ENCODE assay signal across 8 cellular contexts in the genomic region with DNA sequence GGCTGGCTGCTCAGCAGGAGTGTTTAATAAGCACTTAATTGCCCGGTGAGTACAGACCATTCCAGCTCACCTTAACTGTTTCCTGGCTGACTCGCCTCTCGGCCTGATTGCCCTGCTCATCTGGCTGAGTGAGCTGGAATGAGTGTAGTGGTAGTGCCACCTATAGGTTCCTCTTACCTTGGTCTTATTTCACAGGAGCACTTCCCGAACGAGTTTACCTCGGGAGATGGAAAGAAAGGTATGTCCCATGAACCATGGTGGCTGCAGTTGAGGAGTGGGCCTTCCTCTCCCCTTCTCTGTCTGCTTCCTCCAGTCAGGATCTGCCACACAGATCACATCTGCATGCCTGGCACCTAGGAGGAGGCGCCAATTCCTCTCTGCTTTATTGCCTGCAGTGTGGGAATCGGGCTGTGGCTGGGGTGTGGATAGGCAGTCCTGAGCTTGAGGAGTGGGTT. TPM values are rescaled to one million over a fixed set of nuclear protein-coding genes. Genes with fewer than 3 reads are reported as not detected.
A peak's percentile ranks its signal among the peaks of the same experiment; 100 is the strongest.
DNase-seq lines count a peak whose midpoint lies in the region; ATAC-seq, FAIRE-seq and TF ChIP-seq lines count a peak whose summit lies in the region.

No MANE protein-coding gene starts in this region.

- intact Hi-C loops in activated CD4-positive, alpha-beta T cell treated with anti-CD3 and anti-CD28 coated beads for 36 hours (cut with DNase I, micrococcal nuclease): loop anchor here (1.0 to 10.0 kb wide), 4 partner anchors 99 to 337 kb away; a partner anchor contains a TSS

- H2BK12ac ChIP-seq in neuronal stem cell (ENCODE audit: low read length): no peak overlapping the region

- peaks cover 0 to 2% of the 10 kb centered on the region in 2 donors for H3K4me1 ChIP-seq in neuronal stem cell (ENCODE audit: control insufficient read depth in 2 of 2, insufficient read depth in 1 of 2, low read depth in 1 of 2, low read length in 2 of 2)

- H3K4ac ChIP-seq in neuronal stem cell (ENCODE audit: low read length): no peak overlapping the region

- no peaks in the 10 kb centered on the region for H3K79me1 ChIP-seq in neuronal stem cell (ENCODE audit: low read depth, low read length)

- no peak overlapping the region for H3K4me2 ChIP-seq in neuronal stem cell (ENCODE audit: insufficient read depth, low read length, poor library complexity, severe bottlenecking)

- H3K27ac ChIP-seq in C4-2B (peak overlapping the region; percentile 56), neuronal stem cell (replicated peaks; ENCODE audit: low read length) (no peak overlapping the region)

- ATAC-seq in activated CD4-positive, alpha-beta T cell treated with anti-CD3 and anti-CD28 coated beads for 36 hours: peak; percentile 84
- ATAC-seq in GM18517 (IDR thresholded peaks at IDR 0.05; ENCODE audit: unreplicated experiment) (no peak), GM19395 (IDR thresholded peaks at IDR 0.05; ENCODE audit: unreplicated experiment) (no peak)

- CTCF ChIA-PET in activated CD4-positive, alpha-beta T cell treated with anti-CD3 and anti-CD28 coated beads for 36 hours (lab: Charles Lee): interaction anchor here (0.6 to 2.1 kb wide), 10 partner anchors 25 to 295 kb away, joined by 3 to 12 read pairs (median 4); a partner anchor contains a TSS

- H3K36me3 Mint-ChIP-seq in activated CD4-positive, alpha-beta T cell treated with anti-CD3 and anti-CD28 coated beads for 36 hours (ENCODE audit: low read depth): no peaks in the 10 kb centered on the region

- H2BK120ac ChIP-seq in neuronal stem cell (ENCODE audit: low read depth, low read length): no peak overlapping the region

- TF ChIP-seq CTCF in C4-2B (conservative IDR thresholded peaks at IDR 0.05): peak; percentile 89

- H3K14ac ChIP-seq in neuronal stem cell (ENCODE audit: low read length): no peak overlapping the region

- peaks cover 0 to 53% (median 0%) of the 10 kb centered on the region in 3 experiments for H3K27me3 ChIP-seq in neuronal stem cell (ENCODE audit: control insufficient read depth in 3 of 3, insufficient read depth in 3 of 3, low read depth in 1 of 3, low read length in 3 of 3)

- FAIRE-seq in H54 (lab: Jason Lieb, UNC): no peak

- no peak overlapping the region for H3K18ac ChIP-seq in neuronal stem cell (ENCODE audit: low read length)

- no peaks in the 10 kb centered on the region for H3K9me3 Mint-ChIP-seq in activated CD4-positive, alpha-beta T cell treated with anti-CD3 and anti-CD28 coated beads for 36 hours (ENCODE audit: low read depth)

- H3K9me3 ChIP-seq in neuronal stem cell (replicated peaks in 1 of 2; ENCODE audit: control insufficient read depth in 2 of 2, insufficient read depth in 1 of 2, low read depth in 1 of 2, low read length in 2 of 2): no peaks in the 10 kb centered on the region

- no peak overlapping the region for H2AFZ ChIP-seq in neuronal stem cell (ENCODE audit: low read length)

- H3K27me3 Mint-ChIP-seq in activated CD4-positive, alpha-beta T cell treated with anti-CD3 and anti-CD28 coated beads for 36 hours: no peaks in the 10 kb centered on the region

- H2BK5ac ChIP-seq in neuronal stem cell (ENCODE audit: low read length): no peak overlapping the region

- no CpG with 5 or more reads among the region's 8 CpGs for whole genome bisulfite sequencing in neuronal stem cell (ENCODE audit: extremely low coverage in 2 of 2, insufficient read length in 2 of 2, insufficient replicate concordance in 1 of 2), 2 donors

- no peak overlapping the region for H3K4me3 Mint-ChIP-seq in activated CD4-positive, alpha-beta T cell treated with anti-CD3 and anti-CD28 coated beads for 36 hours

- POLR2A ChIA-PET in activated CD4-positive, alpha-beta T cell treated with anti-CD3 and anti-CD28 coated beads for 36 hours (lab: Charles Lee): no interaction called here

- no peak overlapping the region for H4K91ac ChIP-seq in neuronal stem cell (ENCODE audit: low read depth, low read length, poor library complexity)

- H4K8ac ChIP-seq in neuronal stem cell (ENCODE audit: low read depth, low read length): no peak overlapping the region

- H3K36me3 ChIP-seq in neuronal stem cell (replicated peaks in 1 of 2; ENCODE audit: control insufficient read depth in 2 of 2, insufficient read depth in 2 of 2, low read length in 2 of 2): no peaks in the 10 kb centered on the region

- peaks cover 8% of the 10 kb centered on the region for H3K4me1 Mint-ChIP-seq in activated CD4-positive, alpha-beta T cell treated with anti-CD3 and anti-CD28 coated beads for 36 hours

- TF ChIP-seq POLR2A in H54 (IDR thresholded peaks at IDR 0.05; ENCODE audit: low read depth, low read length) (no peak), erythroblast (IDR thresholded peaks at IDR 0.05; ENCODE audit: low read length) (no peak)

- no peak overlapping the region for H2BK15ac ChIP-seq in neuronal stem cell (ENCODE audit: low read length)

- no peak overlapping the region for H3K9ac ChIP-seq in neuronal stem cell (ENCODE audit: low read depth, low read length, poor library complexity)

- H3K4me3 ChIP-seq in neuronal stem cell (ENCODE audit: low read length in 2 of 2): no peak overlapping the region

- no peak overlapping the region for H2AK5ac ChIP-seq in neuronal stem cell (ENCODE audit: low read depth, low read length)

- peak; percentile 50 for DNase-seq in H54 (ENCODE audit: insufficient read length, low spot score)
- DNase-seq in NCI-H2227 (lab: John Stamatoyannopoulos, UW; ENCODE audit: unreplicated experiment): peak; percentile 65
- DNase-seq in activated CD4-positive, alpha-beta T cell treated with anti-CD3 and anti-CD28 coated beads for 36 hours: peak; percentile 73
- DNase-seq in erythroblast (lab: John Stamatoyannopoulos, UW): peak; percentile 33 to 56
- peak; percentile 29 for DNase-seq in neuronal stem cell (ENCODE audit: low spot score)

- H3K23ac ChIP-seq in neuronal stem cell (ENCODE audit: low read depth, low read length, poor library complexity): no peak overlapping the region

- no peak overlapping the region for H3K27ac Mint-ChIP-seq in activated CD4-positive, alpha-beta T cell treated with anti-CD3 and anti-CD28 coated beads for 36 hours

RNA-seq across cellular contexts. Expression of a gene that starts 26.7 kb away (rescaled TPM):
- under 1 TPM; 0.16 to 0.28 TPM for total RNA-seq in activated CD4-positive, alpha-beta T cell treated with anti-CD3 and anti-CD28 coated beads for 36 hours
- polyA plus RNA-seq in neuronal stem cell (2013, experiment 1 of 2): 0.21 TPM
- polyA plus RNA-seq in neuronal stem cell (2013, experiment 2 of 2): 0.12 TPM

RNA-seq across cellular contexts. Expression of a gene that starts 33.1 kb away (rescaled TPM):
- total RNA-seq in activated CD4-positive, alpha-beta T cell treated with anti-CD3 and anti-CD28 coated beads for 36 hours: 100 to 1,000 TPM; 109 to 124 TPM
- polyA plus RNA-seq in neuronal stem cell (2013, experiment 1 of 2): 35.1 TPM
- 35.4 TPM for polyA plus RNA-seq in neuronal stem cell (2013, experiment 2 of 2)

RNA-seq across cellular contexts. Expression of a gene that starts 34.0 kb away (rescaled TPM):
- total RNA-seq in activated CD4-positive, alpha-beta T cell treated with anti-CD3 and anti-CD28 coated beads for 36 hours: 100 to 1,000 TPM; 156 to 232 TPM
- 103 TPM for polyA plus RNA-seq in neuronal stem cell (2013, experiment 1 of 2)
- polyA plus RNA-seq in neuronal stem cell (2013, experiment 2 of 2): 104 TPM
